10 cellular contexts compared by ENCODE assay signal in genomic region chr2:113521492-113521891, GRCh38. TPM values are rescaled to one million over a fixed set of nuclear protein-coding genes. Genes with fewer than 3 reads are reported as not detected.
A peak's percentile ranks its signal among the peaks of the same experiment; 100 is the strongest.
DNase-seq lines count a peak whose midpoint lies in the region; ATAC-seq, FAIRE-seq and TF ChIP-seq lines count a peak whose summit lies in the region.
"Not testable (repeated sequence)": the region's sequence is repeated elsewhere in the genome, so short reads cannot be mapped to it uniquely, and the experiment has no call there.
"Had no signal": no experiment of that assay in that cellular context is flagged by ENCODE, and none has a peak within 500 bp of the region (broad histone marks: within the 10 kb centered on the region; RNA-seq: fewer than 3 reads in every experiment).

No MANE protein-coding gene starts in this region.

- not testable (repeated sequence) for H3K36me3 ChIP-seq in SJCRH30; K562 (ENCODE audit: control insufficient read depth, insufficient read depth, low read length)

- POLR2A ChIA-PET in K562 (lab: Yijun Ruan, JAX) = not testable (repeated sequence)

- not testable (repeated sequence) for TF ChIP-seq RAD21 in K562 (CRISPR knock-in tag; conservative IDR thresholded peaks at IDR 0.05 in 1 of 2, IDR thresholded peaks at IDR 0.05 in 1 of 2)

- not testable (repeated sequence) for TF ChIP-seq CTCF in K562 (IDR thresholded peaks at IDR 0.05 in 2 of 3, conservative IDR thresholded peaks at IDR 0.05 in 1 of 3; ENCODE audit: insufficient read depth in 2 of 3, low read depth in 1 of 3, low read length in 3 of 3); fibroblast of pulmonary artery (IDR thresholded peaks at IDR 0.05; ENCODE audit: low read length, missing control alignments); fibroblast of villous mesenchyme (IDR thresholded peaks at IDR 0.05; ENCODE audit: insufficient read depth, low read depth, low read length); omental fat pad (IDR thresholded peaks at IDR 0.05)

- 0% methylated on average over 4 of the region's 5 CpGs for WGBS in K562 (ENCODE audit: insufficient coverage, low coverage, missing lambda C conversion rate)

- H3K79me2 ChIP-seq in K562 (ENCODE audit: control insufficient read depth, insufficient read depth, low read length) = not testable (repeated sequence)

- H2AFZ ChIP-seq in K562 (ENCODE audit: low read depth, low read length) = not testable (repeated sequence)

- intact Hi-C loops in K562 (cut with micrococcal nuclease) = not testable (repeated sequence)

- peak; percentile 3 for DNase-seq in Daoy (ENCODE audit: low read depth)
- peak; percentile 51 for DNase-seq in NCI-H226
- peak in 1 of 2 experiments; percentile 66 for DNase-seq in SJCRH30
- DNase-seq in K562 (ENCODE audit: extremely low read depth in 1 of 4, low spot score in 3 of 4) = peak in 1 of 4 experiments; percentile 32
- peak; percentile 10 for DNase-seq in fibroblast of pulmonary artery (ENCODE audit: low read depth)
- DNase-seq in fibroblast of villous mesenchyme (ENCODE audit: low read depth) = peak; percentile 71
- DNase-seq in omental fat pad (ENCODE audit: low spot score) = not testable (repeated sequence)

- not testable (repeated sequence) for TF ChIP-seq POLR2A in K562 (conservative IDR thresholded peaks at IDR 0.05)

- not testable (repeated sequence) for H3K9me1 ChIP-seq in K562 (ENCODE audit: control insufficient read depth, insufficient read depth, low read length)

- not testable (repeated sequence) for FAIRE-seq in K562 (lab: Jason Lieb, UNC)

- peak overlapping the region; percentile 51 for H3K27ac ChIP-seq in SJCRH30
- not testable (repeated sequence) for H3K27ac ChIP-seq in K562 (ENCODE audit: extremely low read depth, low read depth, low read length)

- not testable (repeated sequence) for H3K4me2 ChIP-seq in K562 (ENCODE audit: insufficient read depth, low read length)

- H3K4me3 ChIP-seq in SJCRH30; K562; fibroblast of pulmonary artery (replicated peaks; ENCODE audit: low read depth, low read length); fibroblast of villous mesenchyme (ENCODE audit: low read depth, low read length): not testable (repeated sequence)

- H3K27me3 ChIP-seq in SJCRH30; K562 (ENCODE audit: control insufficient read depth in 2 of 2, insufficient read depth in 2 of 2, low read length in 2 of 2): not testable (repeated sequence)

- not testable (repeated sequence) for H3K4me1 ChIP-seq in SJCRH30; K562 (replicated peaks in 1 of 2; ENCODE audit: control insufficient read depth in 2 of 2, insufficient read depth in 2 of 2, low read length in 2 of 2)

- not testable (repeated sequence) for H3K9ac ChIP-seq in K562 (ENCODE audit: insufficient read depth in 1 of 2, low read depth in 2 of 2, low read length in 2 of 2)

- not testable (repeated sequence) for H3K9me3 ChIP-seq in SJCRH30 (replicated peaks); K562 (replicated peaks; ENCODE audit: control insufficient read depth, insufficient read depth, low read depth, low read length)

- ATAC-seq in K562 (peak; percentile 72), omental fat pad (ENCODE audit: low FRiP score) (peak; percentile 72)

- not testable (repeated sequence) for BruUV-seq in K562 (replicated peaks; lab: Mats Ljungman, UMichigan)

- TF ChIP-seq EP300 in K562 (IDR thresholded peaks at IDR 0.05; ENCODE audit: low read length) = not testable (repeated sequence)

- H4K20me1 ChIP-seq in K562 (replicated peaks; ENCODE audit: control insufficient read depth, insufficient read depth, low read length) = not testable (repeated sequence)

- CTCF ChIA-PET in K562 (lab: Yijun Ruan, JAX; ENCODE audit: low intra/inter-chr PET ratio) = not testable (repeated sequence)

- in situ Hi-C loops in K562 (cut with MboI) = not testable (repeated sequence)

TF ChIP-seq in K562, 482 proteins besides CTCF, POLR2A, EP300 and RAD21:
- 0 out of 2 replicates have a peak, but pooled peaks have one; percentile 8 for TF ChIP-seq JUND (IDR thresholded peaks at IDR 0.05; ENCODE audit: borderline replicate concordance, low read depth, low read length)
- not testable (repeated sequence) for TF ChIP-seq JUND (tag; IDR thresholded peaks at IDR 0.05; ENCODE audit: borderline replicate concordance, low read depth, low read length)

RNA-seq across cellular contexts. Expression of gene FOXD4L1, which starts 23.0 kb away (rescaled TPM):
- total RNA-seq in Daoy (2014; rRNA removed; shearing (Covaris generic)) = 0.11 TPM in 1 of 2 replicates, not detected in the other
- total RNA-seq in SJCRH30 (2014; rRNA removed; shearing (Covaris generic)) = 0.43 and 1.0 TPM in 2 replicates
- total RNA-seq in K562 (2011; cell fraction: chromatin; rRNA removed; ENCODE audit: low replicate concordance) = 1.3 TPM in 2 replicates
- total RNA-seq in K562 (2011; cell fraction: nucleolus; rRNA removed) = 1.1 and 1.2 TPM in 2 replicates
- total RNA-seq in K562 (2011; cell fraction: nucleoplasm; rRNA removed) = 0.84 and 1.1 TPM in 2 replicates
- 0.24 and 0.32 TPM in 2 replicates for total RNA-seq in K562 (2014; rRNA removed)
- 0.10 and 0.22 TPM in 2 replicates for total RNA-seq in K562 (2014; rRNA removed; fragmentation: Illumina TruSeq; extraction: Trizol)
- 0.34 and 0.47 TPM in 2 replicates for total RNA-seq in K562 (2015; rRNA removed; fragmentation: Illumina TruSeq; extraction: Trizol)
- 0.16 and 0.20 TPM in 2 replicates for total RNA-seq in K562 (2021)
- 0.19 and 0.21 TPM in 2 replicates for polyA plus RNA-seq in K562 (2011; rRNA removed)
- 0.06 and 0.34 TPM in 2 replicates for polyA plus RNA-seq in K562 (2011; cell fraction: cytosol; rRNA removed)
- 0.41 and 0.85 TPM in 2 replicates for polyA plus RNA-seq in K562 (2011; cell fraction: nucleus; rRNA removed)
- polyA plus RNA-seq in K562 (2012) = 0.23 and 0.37 TPM in 2 replicates
- 0.06 and 0.25 TPM in 2 replicates for polyA plus RNA-seq in K562 (2014; fragmentation: Illumina TruSeq; extraction: Trizol)
- not detected for polyA plus RNA-seq in K562 (2014; fragmentation: Nextera tagmentation; extraction: Ambion mirVana)
- 0.42 and 0.73 TPM in 2 replicates for polyA plus RNA-seq in K562 (2014; rRNA removed)
- polyA minus RNA-seq in K562 (2011; rRNA and poly(A)+ RNA removed) = 0.28 and 0.30 TPM in 2 replicates
- not detected in 2 replicates for polyA minus RNA-seq in K562 (2011; cell fraction: cytosol; rRNA and poly(A)+ RNA removed)
- 0.56 and 1.1 TPM in 2 replicates for polyA minus RNA-seq in K562 (2011; cell fraction: nucleus; rRNA and poly(A)+ RNA removed)
- under 0.01 TPM in 1 of 2 replicates, not detected in the other for total RNA-seq in fibroblast of villous mesenchyme
- total RNA-seq in omental fat pad = under 1 TPM in 2 of 4 donors, not detected in 2; 0.19 to 0.24 TPM
- total RNA-seq: CD4-positive, alpha-beta T cell; CD8-positive, alpha-beta T cell; G401 had no signal
